29 cellular contexts compared by ENCODE assay signal in genomic region chr2:128545085-128545484, GRCh38.
"Had no signal": no experiment of that assay in that cellular context is flagged by ENCODE, and none has a peak within 500 bp of the region (broad histone marks: within the 10 kb centered on the region; RNA-seq: fewer than 3 reads in every experiment).

No MANE protein-coding gene starts in this region.

- H3K27me3 Mint-ChIP-seq: activated CD4-positive, alpha-beta T cell treated with anti-CD3 and anti-CD28 coated beads for 36 hours; activated CD8-positive, alpha-beta T cell treated with anti-CD3 and anti-CD28 coated beads for 36 hours; activated T-cell treated with anti-CD3 and anti-CD28 coated beads, Interleukin-2, amount 50 U/mL, for 24 hours had no signal

- H3K9ac ChIP-seq: SK-N-SH had no signal

- H3K9me3 Mint-ChIP-seq: activated CD8-positive, alpha-beta T cell treated with anti-CD3 and anti-CD28 coated beads for 36 hours; activated naive CD4-positive, alpha-beta T cell treated with anti-CD3 and anti-CD28 coated beads for 36 hours; activated T-cell treated with anti-CD3 and anti-CD28 coated beads, Interleukin-2, amount 50 U/mL, for 24 hours had no signal

- H3K4me3 ChIP-seq: MG63, SJCRH30 had no signal

- H3K27ac ChIP-seq: SJCRH30, WERI-Rb-1 had no signal

- ATAC-seq: activated CD4-positive, alpha-beta T cell treated with anti-CD3 and anti-CD28 coated beads for 36 hours; activated CD8-positive, alpha-beta T cell treated with anti-CD3 and anti-CD28 coated beads for 36 hours; Panc1; Right ventricle myocardium inferior had no signal

- DNase-seq: activated CD4-positive, alpha-beta T cell treated with anti-CD3 and anti-CD28 coated beads for 36 hours; activated CD8-positive, alpha-beta T cell treated with anti-CD3 and anti-CD28 coated beads for 36 hours; activated gamma-delta T cell; activated naive CD4-positive, alpha-beta T cell treated with anti-CD3 and anti-CD28 coated beads for 36 hours; activated T-cell treated with anti-CD3 and anti-CD28 coated beads, Interleukin-2, amount 50 U/mL, for 24 hours; amygdala; MG63; MV-4-11; NCI-H1092 treated with DMSO at 0.1 percent for 48 hours; NCI-H1417 treated with DMSO at 0.1 percent for 48 hours; NCI-H1694; NCI-H2029; NCI-H2107; NCI-H2171 treated with DMSO at 0.1 percent for 48 hours; NCI-H510A treated with DMSO at 0.1 percent for 48 hours; NCI-H69; NK-92 treated with Interleukin-12 subunit alpha and Interleukin-12 subunit beta, amount 100 ng/mL, for 24 hours; OCI-M1; RPMI8226; SJCRH30; SK-N-SH; T-helper 1 cell; WERI-Rb-1 had no signal

- H3K27me3 ChIP-seq: MG63, SJCRH30 had no signal

- H3K4me3 Mint-ChIP-seq: activated CD4-positive, alpha-beta T cell treated with anti-CD3 and anti-CD28 coated beads for 36 hours; activated CD8-positive, alpha-beta T cell treated with anti-CD3 and anti-CD28 coated beads for 36 hours; activated naive CD4-positive, alpha-beta T cell treated with anti-CD3 and anti-CD28 coated beads for 36 hours; activated naive CD8-positive, alpha-beta T cell; activated T-cell treated with anti-CD3 and anti-CD28 coated beads, Interleukin-2, amount 50 U/mL, for 24 hours; activated T-helper 1 cell treated with anti-CD3 and anti-CD28 coated beads, Interleukin-12 subunit alpha, Interleukin-12 subunit beta, Interleukin-2, Interleukin-4 antibody, amounts not matched to agents 30 ng/mL and 10 ng/mL and 1 ng/mL, durations not matched to agents 14 hours and 24 hours and 36 hours; brain had no signal

- H3K9me3 ChIP-seq: MG63, SJCRH30, SK-N-SH had no signal

- H3K4me1 ChIP-seq: SJCRH30 had no signal

- H3K36me3 ChIP-seq: MG63, SJCRH30, WERI-Rb-1 had no signal

- H3K4me2 ChIP-seq: SK-N-SH had no signal

- H3K36me3 Mint-ChIP-seq: activated naive CD8-positive, alpha-beta T cell; brain had no signal

- FAIRE-seq: astrocyte had no signal

- H3K4me1 Mint-ChIP-seq: activated CD4-positive, alpha-beta T cell treated with anti-CD3 and anti-CD28 coated beads for 36 hours had no signal

- H3K27ac Mint-ChIP-seq: activated CD4-positive, alpha-beta T cell treated with anti-CD3 and anti-CD28 coated beads for 36 hours; activated CD8-positive, alpha-beta T cell treated with anti-CD3 and anti-CD28 coated beads for 36 hours; activated naive CD4-positive, alpha-beta T cell treated with anti-CD3 and anti-CD28 coated beads for 36 hours; activated naive CD8-positive, alpha-beta T cell; activated T-cell treated with anti-CD3 and anti-CD28 coated beads, Interleukin-2, amount 50 U/mL, for 24 hours; activated T-helper 1 cell treated with anti-CD3 and anti-CD28 coated beads, Interleukin-12 subunit alpha, Interleukin-12 subunit beta, Interleukin-2, Interleukin-4 antibody, amounts not matched to agents 30 ng/mL and 10 ng/mL and 1 ng/mL, durations not matched to agents 14 hours and 24 hours and 36 hours had no signal
